In genomic region chr4:98253499-98253898, GRCh38 we compare ENCODE assay signal across 29 cellular contexts.
"Had no signal": no experiment of that assay in that cellular context is flagged by ENCODE, and none has a peak within 500 bp of the region (broad histone marks: within the 10 kb centered on the region; RNA-seq: fewer than 3 reads in every experiment).

No MANE protein-coding gene starts in this region.

- H3K36me3 Mint-ChIP-seq: mesothelial cell of epicardium, naive B cell, natural killer cell, neural progenitor cell, type B pancreatic cell had no signal

- H3K4me3 Mint-ChIP-seq: mesothelial cell of epicardium; naive B cell; natural killer cell; nephron progenitor cell; neural progenitor cell; stimulated activated memory B cell treated with anti-CD40 and anti-IgM and Interleukin-4, amounts not matched to agents 10 μg/mL and 1 μg/mL and 100 μg/mL, for 72 hours; stimulated activated naive CD8-positive, alpha-beta T cell treated with anti-CD3 and anti-CD28 coated beads, Interleukin-15, amount 100 ng/mL, for 72 hours; type B pancreatic cell had no signal

- H2AFZ ChIP-seq: hepatocyte, neural progenitor cell had no signal

- H3K27me3 ChIP-seq: heart right ventricle, hepatocyte, left lung, neural progenitor cell, ovary, sigmoid colon, tibial nerve, uterus had no signal

- H3K4me3 ChIP-seq: heart right ventricle, hepatocyte, left lung, lung, neural progenitor cell, ovary, prostate gland, sigmoid colon, smooth muscle cell, tibial nerve, uterus had no signal

- ATAC-seq: heart right ventricle; left lung; natural killer cell; right cardiac atrium; stimulated activated memory B cell treated with anti-CD40 and anti-IgM and Interleukin-4, amounts not matched to agents 10 μg/mL and 1 μg/mL and 100 μg/mL, for 72 hours; stimulated activated naive CD8-positive, alpha-beta T cell treated with anti-CD3 and anti-CD28 coated beads, Interleukin-15, amount 100 ng/mL, for 72 hours had no signal

- DNase-seq: heart right ventricle; islet precursor cell; left lung; mesendoderm; naive B cell; natural killer cell; nephron progenitor cell; ovary; posterior cingulate gyrus; retina; right cardiac atrium; sigmoid colon; stimulated activated CD4-positive, alpha-beta T cell treated with anti-CD3 and anti-CD28 coated beads, Interleukin-1b, Interleukin-23, amount 100 ng/mL, for 48 hours; stimulated activated CD4-positive, alpha-beta T cell treated with anti-CD3 and anti-CD28 coated beads, Interleukin-2, amount 100 ng/mL, for 48 hours; stimulated activated CD4-positive, alpha-beta T cell treated with anti-CD3 and anti-CD28 coated beads, Interleukin-4, amount 100 ng/mL, for 4 hours; stimulated activated CD8-positive, alpha-beta memory T cell treated with anti-CD3 and anti-CD28 coated beads, Interleukin-4, amount 100 ng/mL, for 48 hours; stimulated activated naive CD4-positive, alpha-beta T cell treated with Interleukin-2 at 50 U/mL for 16 hours; stimulated activated naive CD8-positive, alpha-beta T cell treated with anti-CD3 and anti-CD28 coated beads, Interleukin-15, amount 100 ng/mL, for 72 hours; substantia nigra; uterus had no signal

- H3K27ac ChIP-seq: heart right ventricle, hepatocyte, left lung, neural progenitor cell, ovary, prostate gland, sigmoid colon, tibial nerve, uterus had no signal

- H3K4me1 Mint-ChIP-seq: neural progenitor cell had no signal

- H3K4me2 ChIP-seq: hepatocyte, neural progenitor cell, smooth muscle cell had no signal

- H3K9me3 ChIP-seq: left lung, ovary, prostate gland, sigmoid colon, tibial nerve, uterus had no signal

- H3K27me3 Mint-ChIP-seq: naive B cell; stimulated activated memory B cell treated with anti-CD40 and anti-IgM and Interleukin-4, amounts not matched to agents 10 μg/mL and 1 μg/mL and 100 μg/mL, for 72 hours; stimulated activated naive CD8-positive, alpha-beta T cell treated with anti-CD3 and anti-CD28 coated beads, Interleukin-15, amount 100 ng/mL, for 72 hours; type B pancreatic cell had no signal

- H3K36me3 ChIP-seq: heart right ventricle, left lung, neural progenitor cell, ovary, prostate gland, sigmoid colon, tibial nerve, uterus had no signal

- H3K4me1 ChIP-seq: heart right ventricle, left lung, neural progenitor cell, prostate gland, sigmoid colon, tibial nerve, uterus had no signal

- H3K27ac Mint-ChIP-seq: mesothelial cell of epicardium; naive B cell; natural killer cell; nephron progenitor cell; neural progenitor cell; stimulated activated memory B cell treated with anti-CD40 and anti-IgM and Interleukin-4, amounts not matched to agents 10 μg/mL and 1 μg/mL and 100 μg/mL, for 72 hours; stimulated activated naive CD8-positive, alpha-beta T cell treated with anti-CD3 and anti-CD28 coated beads, Interleukin-15, amount 100 ng/mL, for 72 hours; type B pancreatic cell had no signal

- H3K9me3 Mint-ChIP-seq: natural killer cell; nephron progenitor cell; neural progenitor cell; stimulated activated memory B cell treated with anti-CD40 and anti-IgM and Interleukin-4, amounts not matched to agents 10 μg/mL and 1 μg/mL and 100 μg/mL, for 72 hours; type B pancreatic cell had no signal
